Comparison of ENCODE assay signal across 12 cellular contexts in the genomic region with DNA sequence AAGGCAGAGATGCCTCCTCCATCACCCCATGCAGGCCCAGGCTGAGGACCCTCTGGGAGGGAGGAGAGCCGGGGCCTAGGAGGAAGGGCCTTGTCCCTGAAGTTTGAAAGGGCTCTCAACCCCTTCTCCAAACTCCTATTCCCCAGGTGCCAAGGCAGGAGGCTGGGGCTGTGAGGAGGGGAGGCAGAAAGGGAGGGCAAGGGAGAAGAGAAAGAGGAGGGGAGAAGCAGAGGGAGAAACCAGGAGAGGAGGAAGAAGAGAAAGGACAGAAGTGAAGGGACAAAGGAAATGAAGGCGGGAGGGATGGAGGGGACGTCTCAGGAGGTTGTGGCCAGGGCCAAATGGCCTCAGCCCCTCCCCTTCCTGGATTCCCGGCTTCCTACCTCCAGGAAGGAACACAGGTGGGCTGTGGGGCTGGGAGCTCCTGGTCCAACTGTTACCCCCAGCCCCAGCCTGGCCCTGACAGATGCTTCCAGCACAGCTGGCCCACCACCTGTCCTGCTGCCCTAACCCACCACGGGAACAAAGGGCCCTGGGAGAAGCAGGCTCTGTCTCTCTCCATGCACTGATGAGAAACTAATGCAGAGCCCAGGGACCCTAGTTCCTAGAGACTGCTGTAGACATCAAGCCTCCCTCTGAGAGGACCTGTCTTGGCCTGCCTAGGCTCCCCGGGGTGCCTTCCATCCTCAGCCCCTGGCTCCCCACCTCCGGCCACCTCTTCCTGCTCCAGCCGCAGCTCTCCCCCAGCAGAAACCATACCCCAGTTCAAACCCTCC. TPM values are rescaled to one million over a fixed set of nuclear protein-coding genes. Genes with fewer than 3 reads are reported as not detected.
DNase-seq lines count a peak whose midpoint lies in the region; ATAC-seq and TF ChIP-seq lines count a peak whose summit lies in the region.
"Had no signal": no experiment of that assay in that cellular context is flagged by ENCODE, and none has a peak within 500 bp of the region (broad histone marks: within the 10 kb centered on the region; RNA-seq: fewer than 3 reads in every experiment).

No MANE protein-coding gene starts in this region.

- H3K27ac ChIP-seq in BLaER1 (peak overlapping the region; percentile 99), HUES64 (ENCODE audit: low read depth, low read length) (peak overlapping the region; percentile 65), cingulate gyrus (ENCODE audit: low read depth, low read length) (peak overlapping the region; percentile 54), neural progenitor cell (peak overlapping the region; percentile 70)
- no peak overlapping the region for H3K27ac ChIP-seq in naive thymus-derived CD4-positive, alpha-beta T cell (ENCODE audit: low read depth, low read length)
- H3K27ac ChIP-seq: neutrophil had no signal

- TF ChIP-seq CTCF in neural progenitor cell (IDR thresholded peaks at IDR 0.05) (no peak), GM20000 (IDR thresholded peaks at IDR 0.05; ENCODE audit: extremely low read depth, missing control alignments) (no peak)

- peak overlapping the region; percentile 90 for H3K4me3 Mint-ChIP-seq in neural progenitor cell
- H3K4me3 Mint-ChIP-seq in naive thymus-derived CD4-positive, alpha-beta T cell, result peak overlapping the region in 1 of 10 donors; percentile 75

- no peak for ATAC-seq in naive thymus-derived CD4-positive, alpha-beta T cell
- no peak for ATAC-seq in GM19397 (IDR thresholded peaks at IDR 0.05; ENCODE audit: unreplicated experiment)

- H3K4me3 ChIP-seq in BLaER1, result 0 out of 2 replicates have a peak overlapping the region, but pooled peaks have one; percentile 95
- H3K4me3 ChIP-seq in HUES64 (ENCODE audit: low read length), result 0 out of 2 replicates have a peak overlapping the region, but pooled peaks have one; percentile 0
- H3K4me3 ChIP-seq in neural progenitor cell, result peak overlapping the region; percentile 18
- H3K4me3 ChIP-seq in naive thymus-derived CD4-positive, alpha-beta T cell (ENCODE audit: low read length), result no peak overlapping the region

- H3F3A ChIP-seq in neural progenitor cell (ENCODE audit: low read depth), result peaks cover 52% of the 10 kb centered on the region

- peaks cover 77% of the 10 kb centered on the region for H4K20me1 ChIP-seq in BLaER1
- H4K20me1 ChIP-seq in neural progenitor cell (ENCODE audit: low read depth), result peaks cover 52% of the 10 kb centered on the region

- 74% methylated on average over 7 of the region's 8 CpGs for WGBS in HUES64

- H3K27me3 ChIP-seq in BLaER1 (no peaks in the 10 kb centered on the region), HUES64 (ENCODE audit: insufficient read depth, low read length) (no peaks in the 10 kb centered on the region), neural progenitor cell (no peaks in the 10 kb centered on the region)
- H3K27me3 ChIP-seq in naive thymus-derived CD4-positive, alpha-beta T cell (ENCODE audit: control insufficient read depth in 2 of 2, insufficient read depth in 2 of 2, low read length in 2 of 2), result no peaks in the 10 kb centered on the region

- intact Hi-C loops in naive thymus-derived CD4-positive, alpha-beta T cell (cut with micrococcal nuclease), result no loop called here
- intact Hi-C loops in posterior vena cava (cut with DNase I), result no loop called here

- H3K36me3 Mint-ChIP-seq in neural progenitor cell, result peaks cover 36% of the 10 kb centered on the region
- H3K36me3 Mint-ChIP-seq in naive thymus-derived CD4-positive, alpha-beta T cell, result peaks cover 0 to 5% (median 0%) of the 10 kb centered on the region in 5 donors

- peaks cover 25% of the 10 kb centered on the region for H3K27me3 Mint-ChIP-seq in neural progenitor cell (ENCODE audit: insufficient read depth, low read depth)
- H3K27me3 Mint-ChIP-seq in naive thymus-derived CD4-positive, alpha-beta T cell, result peaks cover 0 to 9% (median 0%) of the 10 kb centered on the region in 5 donors

- H3K4me1 Mint-ChIP-seq in neural progenitor cell, result peaks cover 43% of the 10 kb centered on the region
- peaks cover 10 to 24% (median 18%) of the 10 kb centered on the region in 7 donors for H3K4me1 Mint-ChIP-seq in naive thymus-derived CD4-positive, alpha-beta T cell

- H3K9ac ChIP-seq in BLaER1 (peak overlapping the region; percentile 99; the same call in 1 of the 2 replicates), HUES64 (ENCODE audit: low read depth, low read length) (no peak overlapping the region), neural progenitor cell (peak overlapping the region; percentile 29)

- H2AFZ ChIP-seq in neural progenitor cell (replicated peaks), result no peak overlapping the region

- peaks cover 25% of the 10 kb centered on the region for H3K9me3 ChIP-seq in BLaER1
- H3K9me3 ChIP-seq in HUES64 (ENCODE audit: insufficient read depth, low read depth, low read length), result 0 out of 2 replicates have a peak, but pooled peaks cover 3% of the 10 kb centered on the region
- H3K9me3 ChIP-seq in neural progenitor cell (ENCODE audit: low read depth), result no peaks in the 10 kb centered on the region
- no peaks in the 10 kb centered on the region for H3K9me3 ChIP-seq in naive thymus-derived CD4-positive, alpha-beta T cell (ENCODE audit: control insufficient read depth in 2 of 3, low read length in 3 of 3)
- H3K9me3 ChIP-seq: neutrophil had no signal

- H3K4me2 ChIP-seq in BLaER1 (peak overlapping the region; percentile 99), neural progenitor cell (peak overlapping the region; percentile 99)

- POLR2A ChIA-PET in naive thymus-derived CD4-positive, alpha-beta T cell (lab: Charles Lee), result no interaction called here

- peaks cover 74% of the 10 kb centered on the region for H3K36me3 ChIP-seq in BLaER1
- H3K36me3 ChIP-seq in HUES64 (ENCODE audit: insufficient read depth, low read length), result peaks cover 70% of the 10 kb centered on the region
- peaks cover 11% of the 10 kb centered on the region for H3K36me3 ChIP-seq in neural progenitor cell
- H3K36me3 ChIP-seq in naive thymus-derived CD4-positive, alpha-beta T cell (ENCODE audit: control insufficient read depth in 2 of 3, insufficient read depth in 3 of 3, low read length in 3 of 3), result no peaks in the 10 kb centered on the region
- H3K36me3 ChIP-seq: neutrophil had no signal

- CTCF ChIA-PET in naive thymus-derived CD4-positive, alpha-beta T cell (lab: Charles Lee), result interaction anchor here (0.5 to 0.7 kb wide), 2 partner anchors 86 to 88 kb away, joined by 3 read pairs; no protein-coding TSS in a partner anchor

- peak overlapping the region; percentile 99 for H3K27ac Mint-ChIP-seq in neural progenitor cell
- peak overlapping the region in 1 of 9 donors; percentile 52 for H3K27ac Mint-ChIP-seq in naive thymus-derived CD4-positive, alpha-beta T cell

- no peak for DNase-seq in neural progenitor cell (ENCODE audit: low spot score)
- DNase-seq in naive thymus-derived CD4-positive, alpha-beta T cell, result no peak
- DNase-seq in posterior vena cava (ENCODE audit: low spot score), result no peak
- no peak for DNase-seq in GM20000 (ENCODE audit: low spot score)
- DNase-seq: activated CD4-positive, alpha-beta T cell treated with anti-CD3 and anti-CD28 coated beads for 48 hours; effector CD4-positive, alpha-beta T cell; KBM-7 had no signal

- H3K4me1 ChIP-seq in BLaER1 (peaks cover 48% of the 10 kb centered on the region), HUES64 (ENCODE audit: insufficient read depth, low read length) (peaks cover 33% of the 10 kb centered on the region), neural progenitor cell (peaks cover 38% of the 10 kb centered on the region)
- H3K4me1 ChIP-seq in naive thymus-derived CD4-positive, alpha-beta T cell (ENCODE audit: control insufficient read depth in 2 of 2, insufficient read depth in 2 of 2, low read length in 2 of 2), result peaks cover 9 to 16% of the 10 kb centered on the region in 2 donors

- peaks cover 9% of the 10 kb centered on the region for H3K9me3 Mint-ChIP-seq in neural progenitor cell
- peaks cover 0 to 2% (median 0%) of the 10 kb centered on the region in 11 donors for H3K9me3 Mint-ChIP-seq in naive thymus-derived CD4-positive, alpha-beta T cell

- H3K79me2 ChIP-seq in neural progenitor cell (ENCODE audit: low read depth), result peaks cover 68% of the 10 kb centered on the region

RNA-seq across cellular contexts. Expression of a gene that starts 3.5 kb away (rescaled TPM):
- 252 TPM for polyA plus RNA-seq in HUES64 (2013, experiment 1 of 2)
- polyA plus RNA-seq in HUES64 (2013, experiment 2 of 2), result 228 TPM
- total RNA-seq in neural progenitor cell (ENCODE audit: low replicate concordance), result 113 and 338 TPM in 2 replicates
- 1 to 10 TPM; 1.2 to 8.8 (median 5.7) TPM for total RNA-seq in naive thymus-derived CD4-positive, alpha-beta T cell
- polyA plus RNA-seq in naive thymus-derived CD4-positive, alpha-beta T cell, result 1 to 10 TPM in 1 of 2 donors, under 1 TPM in 1; 0.64 to 2.2 TPM
- 100 to 1,000 TPM in 1 of 2 donors, 10 to 100 TPM in 1; 94.9 to 121 TPM for total RNA-seq in posterior vena cava

RNA-seq across cellular contexts. Expression of a gene that starts 23.3 kb away (rescaled TPM):
- 5.5 TPM for polyA plus RNA-seq in HUES64 (2013, experiment 1 of 2)
- polyA plus RNA-seq in HUES64 (2013, experiment 2 of 2), result 7.7 TPM
- total RNA-seq in neural progenitor cell (ENCODE audit: low replicate concordance) (4.5 and 31.7 TPM in 2 replicates), posterior vena cava (1 to 10 TPM in 1 of 2 donors, under 1 TPM in 1; 0.79 to 2.0 TPM)
- total RNA-seq in naive thymus-derived CD4-positive, alpha-beta T cell, result 10 to 100 TPM in 2 of 5 experiments, 1 to 10 TPM in 3; 6.4 to 31.8 (median 6.8) TPM
- 10 to 100 TPM; 11.7 to 19.4 TPM for polyA plus RNA-seq in naive thymus-derived CD4-positive, alpha-beta T cell

RNA-seq across cellular contexts. Expression of a gene that starts 27.5 kb away (rescaled TPM):
- polyA plus RNA-seq in HUES64 (2013, experiment 1 of 2), result 118 TPM
- 108 TPM for polyA plus RNA-seq in HUES64 (2013, experiment 2 of 2)
- 38.7 and 208 TPM in 2 replicates for total RNA-seq in neural progenitor cell (ENCODE audit: low replicate concordance)
- total RNA-seq in naive thymus-derived CD4-positive, alpha-beta T cell, result 10 to 100 TPM in 3 of 5 experiments, 1 to 10 TPM in 2; 4.1 to 63.2 (median 11.9) TPM
- 1 to 10 TPM; 2.7 to 4.5 TPM for polyA plus RNA-seq in naive thymus-derived CD4-positive, alpha-beta T cell
- 100 to 1,000 TPM; 448 to 580 TPM for total RNA-seq in posterior vena cava

RNA-seq across cellular contexts. Expression of a gene that starts 39.7 kb away (rescaled TPM):
- 6.6 TPM for polyA plus RNA-seq in HUES64 (2013, experiment 1 of 2)
- 3.0 TPM for polyA plus RNA-seq in HUES64 (2013, experiment 2 of 2)
- 0.54 and 0.93 TPM in 2 replicates for total RNA-seq in neural progenitor cell (ENCODE audit: low replicate concordance)
- 10 to 100 TPM in 1 of 5 experiments, 1 to 10 TPM in 4; 2.4 to 67.1 (median 6.0) TPM for total RNA-seq in naive thymus-derived CD4-positive, alpha-beta T cell
- under 1 TPM; 0.09 to 0.25 TPM for polyA plus RNA-seq in naive thymus-derived CD4-positive, alpha-beta T cell
- total RNA-seq in posterior vena cava, result 10 to 100 TPM in 1 of 2 donors, 1 to 10 TPM in 1; 8.0 to 19.2 TPM

RNA-seq across cellular contexts. Expression of a gene that starts 43.5 kb away (rescaled TPM):
- 25.2 TPM for polyA plus RNA-seq in HUES64 (2013, experiment 1 of 2)
- polyA plus RNA-seq in HUES64 (2013, experiment 2 of 2), result 29.3 TPM
- total RNA-seq in neural progenitor cell (ENCODE audit: low replicate concordance) (24.0 and 50.6 TPM in 2 replicates), posterior vena cava (10 to 100 TPM; 22.9 to 28.2 TPM)
- total RNA-seq in naive thymus-derived CD4-positive, alpha-beta T cell, result 100 to 1,000 TPM; 161 to 246 (median 200) TPM
- 100 to 1,000 TPM in 1 of 2 donors, 10 to 100 TPM in 1; 78.8 to 202 TPM for polyA plus RNA-seq in naive thymus-derived CD4-positive, alpha-beta T cell

Comparison
In these comparisons a context has a peak if more than half of its experiments do, and no peak if none do; other contexts are left out.
1. RNA of a gene that starts 3.5 kb away (total RNA-seq): 94.9 to 121 TPM in posterior vena cava and 113 to 338 TPM in neural progenitor cell; 1.2 to 8.8 TPM in naive thymus-derived CD4-positive, alpha-beta T cell; every median in the first group is over 4 times any median in the second.